Comparison of ENCODE assay signal across 3 cellular contexts in genomic region chr3:119243058-119243529, GRCh38.
TF ChIP-seq lines count a peak whose summit lies in the region.
"Not testable (repeated sequence)": the region's sequence is repeated elsewhere in the genome, so short reads cannot be mapped to it uniquely, and the experiment has no call there.

No MANE protein-coding gene starts in this region.

TF ChIP-seq in A549, 52 proteins besides CTCF, POLR2A, EP300 and RAD21:
- 0 out of 2 replicates have a peak, but pooled peaks have one; percentile 27 for TF ChIP-seq HEYL (CRISPR knock-in tag; IDR thresholded peaks at IDR 0.05)

TF ChIP-seq in K562, 482 proteins besides CTCF, POLR2A, EP300 and RAD21:
- TF ChIP-seq, protein P1, sequence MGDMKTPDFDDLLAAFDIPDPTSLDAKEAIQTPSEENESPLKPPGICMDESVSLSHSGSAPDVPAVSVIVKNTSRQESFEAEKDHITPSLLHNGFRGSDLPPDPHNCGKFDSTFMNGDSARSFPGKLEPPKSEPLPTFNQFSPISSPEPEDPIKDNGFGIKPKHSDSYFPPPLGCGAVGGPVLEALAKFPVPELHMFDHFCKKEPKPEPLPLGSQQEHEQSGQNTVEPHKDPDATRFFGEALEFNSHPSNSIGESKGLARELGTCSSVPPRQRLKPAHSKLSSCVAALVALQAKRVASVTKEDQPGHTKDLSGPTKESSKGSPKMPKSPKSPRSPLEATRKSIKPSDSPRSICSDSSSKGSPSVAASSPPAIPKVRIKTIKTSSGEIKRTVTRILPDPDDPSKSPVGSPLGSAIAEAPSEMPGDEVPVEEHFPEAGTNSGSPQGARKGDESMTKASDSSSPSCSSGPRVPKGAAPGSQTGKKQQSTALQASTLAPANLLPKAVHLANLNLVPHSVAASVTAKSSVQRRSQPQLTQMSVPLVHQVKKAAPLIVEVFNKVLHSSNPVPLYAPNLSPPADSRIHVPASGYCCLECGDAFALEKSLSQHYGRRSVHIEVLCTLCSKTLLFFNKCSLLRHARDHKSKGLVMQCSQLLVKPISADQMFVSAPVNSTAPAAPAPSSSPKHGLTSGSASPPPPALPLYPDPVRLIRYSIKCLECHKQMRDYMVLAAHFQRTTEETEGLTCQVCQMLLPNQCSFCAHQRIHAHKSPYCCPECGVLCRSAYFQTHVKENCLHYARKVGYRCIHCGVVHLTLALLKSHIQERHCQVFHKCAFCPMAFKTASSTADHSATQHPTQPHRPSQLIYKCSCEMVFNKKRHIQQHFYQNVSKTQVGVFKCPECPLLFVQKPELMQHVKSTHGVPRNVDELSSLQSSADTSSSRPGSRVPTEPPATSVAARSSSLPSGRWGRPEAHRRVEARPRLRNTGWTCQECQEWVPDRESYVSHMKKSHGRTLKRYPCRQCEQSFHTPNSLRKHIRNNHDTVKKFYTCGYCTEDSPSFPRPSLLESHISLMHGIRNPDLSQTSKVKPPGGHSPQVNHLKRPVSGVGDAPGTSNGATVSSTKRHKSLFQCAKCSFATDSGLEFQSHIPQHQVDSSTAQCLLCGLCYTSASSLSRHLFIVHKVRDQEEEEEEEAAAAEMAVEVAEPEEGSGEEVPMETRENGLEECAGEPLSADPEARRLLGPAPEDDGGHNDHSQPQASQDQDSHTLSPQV (IDR thresholded peaks at IDR 0.05) = peak; percentile 74
- TF ChIP-seq ARID1B (IDR thresholded peaks at IDR 0.05) = peak; percentile 28; the same call in 1 of the 2 replicates
- not testable (repeated sequence) for TF ChIP-seq NR4A1 (CRISPR knock-in tag; IDR thresholded peaks at IDR 0.05); NR2C1 (IDR thresholded peaks at IDR 0.05)
- TF ChIP-seq NR4A1 (tag; IDR thresholded peaks at IDR 0.05) = 0 out of 2 replicates have a peak, but pooled peaks have one; percentile 31
- TF ChIP-seq NR2C1 (tag; IDR thresholded peaks at IDR 0.05) = peak; percentile 24; the same call in 1 of the 2 replicates
- TF ChIP-seq CBFA2T3 (IDR thresholded peaks at IDR 0.05) = peak; percentile 72
- TF ChIP-seq CBFA2T2 (conservative IDR thresholded peaks at IDR 0.05) = peak; percentile 52
- peak; percentile 8; the same call in 1 of the 2 replicates for TF ChIP-seq TAL1 (IDR thresholded peaks at IDR 0.05)
- TF ChIP-seq DMBX1 (CRISPR knock-in tag; IDR thresholded peaks at IDR 0.05; ENCODE audit: borderline replicate concordance) = peak; percentile 64; the same call in 1 of the 2 replicates
- 0 out of 2 replicates have a peak, but pooled peaks have one; percentile 21 for TF ChIP-seq NCOR1 (IDR thresholded peaks at IDR 0.05)
TF ChIP-seq in K562: peak in this region for 9; not testable (repeated sequence) for 473.

TF ChIP-seq in HepG2, 621 proteins besides CTCF, POLR2A, EP300 and RAD21:
- 0 out of 2 replicates have a peak, but pooled peaks have one; percentile 22 for TF ChIP-seq BCL6 (CRISPR knock-in tag; IDR thresholded peaks at IDR 0.05)
- peak; percentile 51; the same call in 1 of the 2 replicates for TF ChIP-seq ZNF652 (CRISPR knock-in tag; IDR thresholded peaks at IDR 0.05; ENCODE audit: borderline replicate concordance, low read depth)
